Comparison of ENCODE assay signal across 1 cellular context in the genomic region with DNA sequence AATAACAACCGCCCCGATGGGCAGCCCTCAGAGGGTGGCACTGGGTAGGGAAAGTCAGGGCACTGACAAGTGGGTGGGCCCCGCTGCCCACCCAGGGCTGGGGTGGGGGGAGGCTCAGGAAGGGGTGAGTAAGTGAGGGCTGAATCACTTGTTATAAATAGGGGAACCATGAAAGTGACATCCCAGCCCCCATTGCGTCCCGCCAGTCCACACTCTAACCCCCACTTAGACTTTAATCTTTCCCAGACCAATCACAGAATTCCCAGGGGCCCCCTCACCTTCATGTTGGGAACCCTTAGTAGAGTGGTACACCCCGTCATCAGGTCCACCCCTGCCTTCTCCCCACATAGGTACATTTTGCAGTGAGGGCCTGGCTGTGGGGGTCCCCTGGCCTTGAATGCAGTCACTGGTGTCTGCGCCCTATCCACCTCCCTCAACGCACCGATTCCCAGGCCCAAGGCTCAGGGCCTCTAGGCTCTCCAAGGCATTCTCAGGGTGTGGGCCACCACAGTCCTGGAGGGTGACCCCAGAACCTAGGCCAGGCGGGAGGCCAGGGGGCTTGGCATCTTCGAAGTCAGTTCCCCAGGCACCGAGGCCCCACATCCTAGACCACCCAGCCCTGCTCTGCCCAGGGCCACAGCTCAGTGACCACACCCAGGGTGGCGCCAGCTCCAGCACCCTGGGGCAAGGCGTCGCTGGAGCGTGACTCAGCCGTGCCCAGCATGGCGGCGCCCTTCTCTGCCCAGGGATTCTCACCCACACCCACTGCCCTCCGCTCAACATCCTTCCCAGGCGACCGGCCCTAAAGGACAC.
TF ChIP-seq lines count a peak whose summit lies in the region.

No MANE protein-coding gene starts in this region.

TF ChIP-seq in Ishikawa, 13 proteins besides CTCF, POLR2A, EP300 and RAD21 (continued from another document):
- TF ChIP-seq, protein P1, sequence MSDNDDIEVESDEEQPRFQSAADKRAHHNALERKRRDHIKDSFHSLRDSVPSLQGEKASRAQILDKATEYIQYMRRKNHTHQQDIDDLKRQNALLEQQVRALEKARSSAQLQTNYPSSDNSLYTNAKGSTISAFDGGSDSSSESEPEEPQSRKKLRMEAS (IDR thresholded peaks at IDR 0.05) = peak; percentile 65
- TF ChIP-seq NFIC (IDR thresholded peaks at IDR 0.05) = peak; percentile 47
- TF ChIP-seq EGR1 (IDR thresholded peaks at IDR 0.05) = no peak
- TF ChIP-seq CEBPB (IDR thresholded peaks at IDR 0.05) = no peak
- TF ChIP-seq, protein P2, sequence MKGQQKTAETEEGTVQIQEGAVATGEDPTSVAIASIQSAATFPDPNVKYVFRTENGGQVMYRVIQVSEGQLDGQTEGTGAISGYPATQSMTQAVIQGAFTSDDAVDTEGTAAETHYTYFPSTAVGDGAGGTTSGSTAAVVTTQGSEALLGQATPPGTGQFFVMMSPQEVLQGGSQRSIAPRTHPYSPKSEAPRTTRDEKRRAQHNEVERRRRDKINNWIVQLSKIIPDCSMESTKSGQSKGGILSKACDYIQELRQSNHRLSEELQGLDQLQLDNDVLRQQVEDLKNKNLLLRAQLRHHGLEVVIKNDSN (IDR thresholded peaks at IDR 0.05) = no peak
- TF ChIP-seq TEAD4 (IDR thresholded peaks at IDR 0.05) = no peak; the same call in 1 of the 2 replicates
- TF ChIP-seq CREB1 (IDR thresholded peaks at IDR 0.05; ENCODE audit: low read depth) = no peak
- peak; percentile 41; the same call in 1 of the 2 replicates for TF ChIP-seq TAF1 (IDR thresholded peaks at IDR 0.05; ENCODE audit: low read depth)
